In the genomic region with DNA sequence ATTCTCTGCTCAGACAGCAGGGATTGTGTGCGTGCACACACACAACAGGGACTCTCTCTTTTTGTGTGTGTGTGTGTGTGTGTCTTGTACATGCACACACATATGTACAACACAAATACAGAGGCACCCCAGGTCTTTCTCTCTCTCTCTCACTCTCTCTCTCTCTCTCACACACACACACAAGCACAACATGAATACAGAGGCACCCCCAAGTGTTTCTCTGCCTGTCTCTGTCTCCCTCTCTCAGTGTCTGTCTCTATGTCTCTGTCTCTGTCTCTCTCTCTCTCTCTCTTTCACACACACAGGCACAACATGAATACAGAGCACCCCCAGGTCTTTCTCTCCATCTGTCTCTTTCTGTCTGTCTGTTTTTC, we compare ENCODE assay signal across 13 cellular contexts. TPM values are rescaled to one million over a fixed set of nuclear protein-coding genes. Genes with fewer than 3 reads are reported as not detected.
"Had no signal": no experiment of that assay in that cellular context is flagged by ENCODE, and none has a peak within 500 bp of the region (broad histone marks: within the 10 kb centered on the region; RNA-seq: fewer than 3 reads in every experiment).

No MANE protein-coding gene starts in this region.

- H3K4me3 ChIP-seq: uterus had no signal

- DNase-seq: activated CD4-positive, alpha-beta T cell treated with anti-CD3 and anti-CD28 coated beads, Interleukin-2, amount 10 ng/mL, durations not matched to agents 7 days and 5 days; activated CD4-positive, CD25-positive, alpha-beta regulatory T cell; activated CD8-positive, alpha-beta memory T cell treated with anti-CD3 and anti-CD28 coated beads, Interleukin-2, amount 50 U/mL, for 48 hours; activated T-cell treated with anti-CD3 and anti-CD28 coated beads, Interleukin-2, amount 50 U/mL, for 72 hours; colonic mucosa; left cardiac atrium; naive thymus-derived CD8-positive, alpha-beta T cell; stimulated activated CD4-positive, alpha-beta T cell treated with anti-CD3 and anti-CD28 coated beads, Interleukin-2, amount 100 ng/mL, for 48 hours; SW 1271; uterus had no signal

- H3K9me3 Mint-ChIP-seq: activated CD4-positive, alpha-beta T cell treated with anti-CD3 and anti-CD28 coated beads, Interleukin-2, amount 10 ng/mL, durations not matched to agents 7 days and 5 days; activated T-cell treated with anti-CD3 and anti-CD28 coated beads, Interleukin-2, amount 50 U/mL, for 72 hours had no signal

- H3K9me3 ChIP-seq: colonic mucosa, esophagus muscularis mucosa, uterus had no signal

- H3K27ac Mint-ChIP-seq: activated CD4-positive, alpha-beta T cell treated with anti-CD3 and anti-CD28 coated beads, Interleukin-2, amount 10 ng/mL, durations not matched to agents 7 days and 5 days; activated T-cell treated with anti-CD3 and anti-CD28 coated beads, Interleukin-2, amount 50 U/mL, for 72 hours; stimulated activated memory B cell treated with anti-CD40 and anti-IgM and Interleukin-4, amounts not matched to agents 10 μg/mL and 1 μg/mL and 100 μg/mL, for 72 hours had no signal

- H3K36me3 ChIP-seq: colonic mucosa, esophagus muscularis mucosa, uterus had no signal

- H3K27ac ChIP-seq: colonic mucosa, esophagus muscularis mucosa, uterus had no signal

- H3K4me3 Mint-ChIP-seq: activated CD4-positive, alpha-beta T cell treated with anti-CD3 and anti-CD28 coated beads, Interleukin-2, amount 10 ng/mL, durations not matched to agents 7 days and 5 days; stimulated activated memory B cell treated with anti-CD40 and anti-IgM and Interleukin-4, amounts not matched to agents 10 μg/mL and 1 μg/mL and 100 μg/mL, for 72 hours had no signal

- H3K36me3 Mint-ChIP-seq: stimulated activated memory B cell treated with anti-CD40 and anti-IgM and Interleukin-4, amounts not matched to agents 10 μg/mL and 1 μg/mL and 100 μg/mL, for 72 hours had no signal

RNA-seq across cellular contexts. Expression of a gene that starts 0.7 kb away (rescaled TPM):
- total RNA-seq: activated CD4-positive, alpha-beta T cell treated with anti-CD3 and anti-CD28 coated beads, Interleukin-2, amount 10 ng/mL, durations not matched to agents 7 days and 5 days; esophagus muscularis mucosa; naive thymus-derived CD8-positive, alpha-beta T cell; T-helper 2 cell treated with Interferon-gamma antibody and Interleukin-4, amounts not matched to agents 100 ng/mL and 5 ng/mL, for 36 hours had no signal
